ENCODE assay signal across 7 cellular contexts in genomic region chr18:76990343-76991020, GRCh38.
DNase-seq lines count a peak whose midpoint lies in the region; ATAC-seq, FAIRE-seq and TF ChIP-seq lines count a peak whose summit lies in the region.
"Not testable (repeated sequence)": the region's sequence is repeated elsewhere in the genome, so short reads cannot be mapped to it uniquely, and the experiment has no call there.

No MANE protein-coding gene starts in this region.

- H3K4me1 Mint-ChIP-seq in activated B cell treated with CpG ODN at 0.5 μM for 24 hours (peaks cover 27% of the 10 kb centered on the region), nephron (peaks cover 22% of the 10 kb centered on the region)
- H3K4me1 Mint-ChIP-seq in central memory CD8-positive, alpha-beta T cell: peaks cover 24% of the 10 kb centered on the region

- peak overlapping the region; percentile 37 for H3K27ac Mint-ChIP-seq in activated B cell treated with CpG ODN at 0.5 μM for 24 hours
- peak overlapping the region; percentile 15 for H3K27ac Mint-ChIP-seq in central memory CD8-positive, alpha-beta T cell (ENCODE audit: low read depth)
- peak overlapping the region; percentile 6 to 61 (median 48) for H3K27ac Mint-ChIP-seq in nephron

- H3K4me3 ChIP-seq in OCI-LY1 (ENCODE audit: low read depth, low read length, poor library complexity, severe bottlenecking): peak overlapping the region; percentile 25
- not testable (repeated sequence) for H3K4me3 ChIP-seq in testis

- not testable (repeated sequence) for H3K36me3 Mint-ChIP-seq in activated B cell treated with CpG ODN at 0.5 μM for 24 hours (ENCODE audit: low read depth); central memory CD8-positive, alpha-beta T cell (ENCODE audit: insufficient read depth); nephron (ENCODE audit: low read depth)

- H3K27me3 Mint-ChIP-seq in activated B cell treated with CpG ODN at 0.5 μM for 24 hours; central memory CD8-positive, alpha-beta T cell: not testable (repeated sequence)
- peaks cover 11% of the 10 kb centered on the region for H3K27me3 Mint-ChIP-seq in nephron (ENCODE audit: low read depth)

- H3K9me3 ChIP-seq in OCI-LY1 (ENCODE audit: low read length); testis: not testable (repeated sequence)

- peaks cover 11% of the 10 kb centered on the region for H3K36me3 ChIP-seq in OCI-LY1 (ENCODE audit: insufficient read depth, low read length)
- not testable (repeated sequence) for H3K36me3 ChIP-seq in testis (ENCODE audit: low read depth, missing control alignments)

- H3K4me2 ChIP-seq in OCI-LY1 (ENCODE audit: low read length): peak overlapping the region; percentile 37; the same call in 1 of the 2 replicates

- peaks cover 45% of the 10 kb centered on the region for H3K4me1 ChIP-seq in OCI-LY1 (ENCODE audit: insufficient read depth, low read length, severe bottlenecking)
- not testable (repeated sequence) for H3K4me1 ChIP-seq in testis

- CTCF ChIA-PET in activated B cell treated with CpG ODN at 0.5 μM for 24 hours (lab: Charles Lee): interaction anchor here (1.2 to 1.7 kb wide), 3 partner anchors 7 to 221 kb away, joined by 5 to 6 read pairs (median 5); no protein-coding TSS in a partner anchor

- not testable (repeated sequence) for H2AFZ ChIP-seq in OCI-LY1 (ENCODE audit: low read length)

- not testable (repeated sequence) for H3F3A ChIP-seq in OCI-LY1 (ENCODE audit: insufficient read depth, low read length)

- not testable (repeated sequence) for H3K9me3 Mint-ChIP-seq in activated B cell treated with CpG ODN at 0.5 μM for 24 hours; central memory CD8-positive, alpha-beta T cell; nephron

- TF ChIP-seq POLR2A in GM12891 (IDR thresholded peaks at IDR 0.05; ENCODE audit: low read depth, low read length); testis (IDR thresholded peaks at IDR 0.05): not testable (repeated sequence)

- WGBS in testis, 2 donors: 78 to 91% methylated on average over 8 of the region's 8 CpGs

- H4K20me1 ChIP-seq in OCI-LY1 (ENCODE audit: insufficient read depth, low read length): not testable (repeated sequence)

- not testable (repeated sequence) for H3K4me3 Mint-ChIP-seq in activated B cell treated with CpG ODN at 0.5 μM for 24 hours; central memory CD8-positive, alpha-beta T cell; nephron

- TF ChIP-seq CTCF in OCI-LY1 (IDR thresholded peaks at IDR 0.05; ENCODE audit: low read length); activated B cell treated with CpG ODN at 0.5 μM for 24 hours (IDR thresholded peaks at IDR 0.05); nephron (IDR thresholded peaks at IDR 0.05; ENCODE audit: unreplicated experiment in 3 of 3); testis (IDR thresholded peaks at IDR 0.05): not testable (repeated sequence)

- not testable (repeated sequence) for H3K79me2 ChIP-seq in OCI-LY1 (ENCODE audit: insufficient read depth, low read length)

- H3K9ac ChIP-seq in OCI-LY1 (ENCODE audit: low read length): peak overlapping the region; percentile 32; the same call in 1 of the 2 replicates

- FAIRE-seq in GM12891 (lab: Jason Lieb, UNC): not testable (repeated sequence)

- H3K27ac ChIP-seq in OCI-LY1 (ENCODE audit: low read depth, low read length, poor library complexity, severe bottlenecking): peak overlapping the region; percentile 68
- not testable (repeated sequence) for H3K27ac ChIP-seq in testis

- DNase-seq in GM12891 (ENCODE audit: insufficient read length, low spot score); activated B cell treated with CpG ODN at 0.5 μM for 24 hours; central memory CD8-positive, alpha-beta T cell (ENCODE audit: low spot score in 2 of 2): not testable (repeated sequence)
- DNase-seq in islet precursor cell (peak; percentile 12), testis (peak; percentile 1)

- POLR2A ChIA-PET in activated B cell treated with CpG ODN at 0.5 μM for 24 hours (lab: Charles Lee): interaction anchor here (0.6 to 0.9 kb wide), 2 partner anchors 63 to 68 kb away, joined by 3 read pairs; no protein-coding TSS in a partner anchor

- not testable (repeated sequence) for H3K27me3 ChIP-seq in OCI-LY1 (ENCODE audit: insufficient read depth, low read length); testis

- intact Hi-C loops in activated B cell treated with CpG ODN at 0.5 μM for 24 hours (cut with micrococcal nuclease); testis (cut with DNase I; ENCODE audit: low total_unique reads): not testable (repeated sequence)

- H3K9me2 ChIP-seq in OCI-LY1 (ENCODE audit: low read depth, low read length): not testable (repeated sequence)

- peak; percentile 67 for ATAC-seq in activated B cell treated with CpG ODN at 0.5 μM for 24 hours (ENCODE audit: low read depth)
- ATAC-seq in central memory CD8-positive, alpha-beta T cell (replicated peaks; ENCODE audit: extremely low read depth, poor library complexity, severe bottlenecking): not testable (repeated sequence)

TF ChIP-seq in GM12891, 5 proteins besides CTCF, POLR2A, EP300 and RAD21:
- peak; percentile 28; the same call in 1 of the 2 replicates for TF ChIP-seq SPI1 (IDR thresholded peaks at IDR 0.05; ENCODE audit: low read depth, low read length)
